In the genomic region with DNA sequence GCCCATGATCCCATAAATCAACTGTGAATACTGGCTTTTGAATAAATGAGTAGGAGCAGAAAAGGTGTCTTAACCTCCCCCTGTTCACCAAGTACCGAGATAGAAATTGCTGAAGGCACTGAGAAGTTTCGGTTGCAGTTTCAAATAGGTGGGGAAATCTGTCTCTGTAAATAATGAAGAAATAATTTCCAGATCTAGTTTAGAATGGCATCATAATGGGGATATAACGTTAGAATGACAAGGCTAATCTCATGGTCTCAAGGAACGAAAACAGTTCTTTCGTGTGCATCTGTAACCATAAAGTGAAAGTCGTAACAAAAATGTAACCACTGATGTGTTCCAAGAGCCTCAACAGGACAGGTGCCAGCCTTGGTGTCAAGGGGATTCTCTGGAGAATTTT, we compare ENCODE assay signal across 11 cellular contexts. TPM values are rescaled to one million over a fixed set of nuclear protein-coding genes. Genes with fewer than 3 reads are reported as not detected.
A peak's percentile ranks its signal among the peaks of the same experiment; 100 is the strongest.
DNase-seq lines count a peak whose midpoint lies in the region; ATAC-seq lines count a peak whose summit lies in the region.
"Had no signal": no experiment of that assay in that cellular context is flagged by ENCODE, and none has a peak within 500 bp of the region (broad histone marks: within the 10 kb centered on the region; RNA-seq: fewer than 3 reads in every experiment).

No MANE protein-coding gene starts in this region.

- DNase-seq in RPMI8226, result peak; percentile 35
- DNase-seq in NOMO-1 treated with dmso at 0.1 percent for 144 hours (lab: John Stamatoyannopoulos, UW; ENCODE audit: unreplicated experiment), result no peak
- DNase-seq in sciatic nerve (ENCODE audit: low spot score), result no peak
- no peak for DNase-seq in stimulated activated CD4-positive, alpha-beta T cell treated with anti-CD3 and anti-CD28 coated beads, Interleukin-15, amount 100 ng/mL, for 24 hours
- DNase-seq: activated T-cell treated with anti-CD3 and anti-CD28 coated beads for 4 hours, body of pancreas, NCI-H2107 had no signal

- ATAC-seq in GM18873 (IDR thresholded peaks at IDR 0.05; ENCODE audit: low FRiP score, unreplicated experiment) (peak; percentile 85), GM21515 (IDR thresholded peaks at IDR 0.05; ENCODE audit: unreplicated experiment) (peak; percentile 85), HG03060 (IDR thresholded peaks at IDR 0.05; ENCODE audit: low read depth, unreplicated experiment) (peak; percentile 86), sciatic nerve (no peak)
- ATAC-seq: body of pancreas; stimulated activated effector memory CD8-positive, alpha-beta T cell treated with anti-CD3 and anti-CD28 coated beads, Interleukin-12 subunit alpha, Interleukin-12 subunit beta, amount 100 ng/mL, for 72 hours had no signal

- intact Hi-C loops in sciatic nerve (cut with DNase I), result no loop called here

RNA-seq across cellular contexts. Expression of a gene that starts 49.9 kb away (rescaled TPM):
- 27.0 TPM for total RNA-seq in sciatic nerve
